21 cellular contexts compared by ENCODE assay signal in genomic region chr21:43297411-43297981, GRCh38.
DNase-seq lines count a peak whose midpoint lies in the region; ATAC-seq, FAIRE-seq and TF ChIP-seq lines count a peak whose summit lies in the region.
"Had no signal": no experiment of that assay in that cellular context is flagged by ENCODE, and none has a peak within 500 bp of the region (broad histone marks: within the 10 kb centered on the region; RNA-seq: fewer than 3 reads in every experiment).

No MANE protein-coding gene starts in this region.

- WGBS in H1 (ENCODE audit: extremely low coverage in 1 of 2, insufficient coverage in 1 of 2, insufficient read length in 1 of 2, insufficient replicate concordance in 2 of 2, low coverage in 1 of 2, low lambda C conversion rate in 2 of 2, missing lambda C conversion rate in 1 of 2), 2 experiments: 85% methylated on average over 17 of the region's 18 CpGs; no CpG with 5 or more reads in 1 of the 2 experiments

- no peak overlapping the region for H3K27ac Mint-ChIP-seq in stimulated activated naive B cell treated with anti-CD40 and anti-IgM and Interleukin-4, amounts not matched to agents 10 μg/mL and 1 μg/mL and 100 μg/mL, for 72 hours
- H3K27ac Mint-ChIP-seq: HFFc6 had no signal

- no peaks in the 10 kb centered on the region for H3K9me3 ChIP-seq in H1 (ENCODE audit: insufficient read depth in 2 of 2, low read depth in 1 of 2, low read length in 1 of 2)
- no peaks in the 10 kb centered on the region for H3K9me3 ChIP-seq in lower lobe of right lung

- peaks cover 0 to 1% of the 10 kb centered on the region in 2 experiments for H4K20me1 ChIP-seq in H1 (replicated peaks in 1 of 2; ENCODE audit: control insufficient read depth in 1 of 2, insufficient read depth in 2 of 2, low read length in 2 of 2)

- H3K27me3 ChIP-seq in H1 (replicated peaks in 1 of 4; ENCODE audit: control insufficient read depth in 3 of 4, extremely low read depth in 1 of 4, insufficient read depth in 3 of 4, low read length in 3 of 4) (no peaks in the 10 kb centered on the region), lower lobe of right lung (ENCODE audit: low read depth) (no peaks in the 10 kb centered on the region)
- H3K27me3 ChIP-seq: SJCRH30 had no signal

- H3K23me2 ChIP-seq in H1 (ENCODE audit: low read depth, low read length): no peaks in the 10 kb centered on the region

- H3K4me3 ChIP-seq in H1 (ENCODE audit: extremely low read depth in 1 of 4, insufficient read depth in 2 of 4, low read depth in 3 of 4, low read length in 4 of 4): no peak overlapping the region
- H3K4me3 ChIP-seq in lower lobe of right lung: no peak overlapping the region
- H3K4me3 ChIP-seq: SJCRH30 had no signal

- no peak overlapping the region for H2BK20ac ChIP-seq in H1 (ENCODE audit: low read length)

- no peak for TF ChIP-seq POLR2A in H1 (IDR thresholded peaks at IDR 0.05; ENCODE audit: control extremely low read depth in 1 of 2, low read depth in 2 of 2, low read length in 2 of 2)

- H3K4me1 ChIP-seq in H1 (replicated peaks in 1 of 4; ENCODE audit: control insufficient read depth in 3 of 4, insufficient read depth in 4 of 4, low read length in 3 of 4): peaks cover 0 to 3% (median 1%) of the 10 kb centered on the region in 4 experiments; a peak in 2 of 7 replicates
- H3K4me1 ChIP-seq in lower lobe of right lung: peaks cover 6% of the 10 kb centered on the region

- H2AFZ ChIP-seq in H1 (ENCODE audit: low read length): no peak overlapping the region

- H3K4me2 ChIP-seq in H1 (ENCODE audit: insufficient read depth in 1 of 2, low read depth in 2 of 2, low read length in 2 of 2): no peak overlapping the region

- H3K4ac ChIP-seq in H1 (replicated peaks; ENCODE audit: insufficient read length, low read depth, low read length): no peak overlapping the region

- no peak overlapping the region for H3K14ac ChIP-seq in H1 (ENCODE audit: insufficient read length)

- peaks cover 36 to 45% of the 10 kb centered on the region in 2 donors for H3K27me3 Mint-ChIP-seq in stimulated activated naive B cell treated with anti-CD40 and anti-IgM and Interleukin-4, amounts not matched to agents 10 μg/mL and 1 μg/mL and 100 μg/mL, for 72 hours

- no peak overlapping the region; a peak in 1 of 7 replicates for H3K9ac ChIP-seq in H1 (replicated peaks in 1 of 4; ENCODE audit: extremely low read depth in 1 of 4, low read depth in 3 of 4, low read length in 3 of 4)

- peaks cover 34 to 38% of the 10 kb centered on the region in 2 donors for H3K4me1 Mint-ChIP-seq in stimulated activated naive B cell treated with anti-CD40 and anti-IgM and Interleukin-4, amounts not matched to agents 10 μg/mL and 1 μg/mL and 100 μg/mL, for 72 hours

- H3K79me2 ChIP-seq in H1 (ENCODE audit: control insufficient read depth in 1 of 2, insufficient read depth in 2 of 2, low read length in 2 of 2): no peaks in the 10 kb centered on the region

- CTCF ChIA-PET in H1 (lab: Charles Lee; ENCODE audit: partially characterized antibody): interaction anchor here (1.4 kb wide), 1 partner anchor 19 kb away, joined by 3 read pairs; no protein-coding TSS in a partner anchor

- peaks cover 0 to 2% of the 10 kb centered on the region in 2 donors for H3K36me3 Mint-ChIP-seq in stimulated activated naive B cell treated with anti-CD40 and anti-IgM and Interleukin-4, amounts not matched to agents 10 μg/mL and 1 μg/mL and 100 μg/mL, for 72 hours

- no peak for TF ChIP-seq RAD21 in H1 (IDR thresholded peaks at IDR 0.05 in 1 of 2, conservative IDR thresholded peaks at IDR 0.05 in 1 of 2; ENCODE audit: low read depth in 2 of 2, low read length in 2 of 2)

- intact Hi-C loops in left cardiac atrium (cut with DNase I): no loop called here
- intact Hi-C loops in left ventricle myocardium superior (cut with micrococcal nuclease): no loop called here
- intact Hi-C loops in lower lobe of right lung (cut with DNase I): no loop called here

- H4K91ac ChIP-seq in H1 (replicated peaks; ENCODE audit: insufficient read length, low read length): peak overlapping the region; percentile 40

- no peak overlapping the region for H3K4me3 Mint-ChIP-seq in stimulated activated naive B cell treated with anti-CD40 and anti-IgM and Interleukin-4, amounts not matched to agents 10 μg/mL and 1 μg/mL and 100 μg/mL, for 72 hours
- H3K4me3 Mint-ChIP-seq: HFFc6 had no signal

- H3K56ac ChIP-seq in H1 (replicated peaks; ENCODE audit: insufficient read length, low read depth, low read length): no peak overlapping the region

- no peak for FAIRE-seq in H1 (lab: Jason Lieb, UNC)
- FAIRE-seq: A204.1, D721Med, H54 had no signal

- ATAC-seq in left cardiac atrium (no peak), left ventricle myocardium superior (no peak), lower lobe of right lung (no peak)
- peak; percentile 46 to 72 for ATAC-seq in stimulated activated naive B cell treated with anti-CD40 and anti-IgM and Interleukin-4, amounts not matched to agents 10 μg/mL and 1 μg/mL and 100 μg/mL, for 72 hours (replicated peaks)

- no peak for TF ChIP-seq CTCF in H1 (IDR thresholded peaks at IDR 0.05; ENCODE audit: control extremely low read depth in 1 of 3, insufficient read depth in 1 of 3, low read depth in 1 of 3, low read length in 3 of 3)
- no peak for TF ChIP-seq CTCF in lower lobe of right lung (IDR thresholded peaks at IDR 0.05)

- no peak overlapping the region for H3K18ac ChIP-seq in H1 (ENCODE audit: extremely low read depth, low read length)

- no peak overlapping the region for H2BK12ac ChIP-seq in H1 (ENCODE audit: low read depth, low read length)

- H2BK120ac ChIP-seq in H1 (replicated peaks; ENCODE audit: low read depth, low read length): no peak overlapping the region

- H2AK5ac ChIP-seq in H1 (ENCODE audit: low read depth, low read length): no peak overlapping the region

- POLR2A ChIA-PET in H1 (lab: Charles Lee; ENCODE audit: partially characterized antibody): no interaction called here

- H3K27ac ChIP-seq in H1 (ENCODE audit: low read depth, low read length): no peak overlapping the region
- H3K27ac ChIP-seq in lower lobe of right lung: no peak overlapping the region
- H3K27ac ChIP-seq: C4-2B, SJCRH30 had no signal

- H3K9me3 Mint-ChIP-seq in stimulated activated naive B cell treated with anti-CD40 and anti-IgM and Interleukin-4, amounts not matched to agents 10 μg/mL and 1 μg/mL and 100 μg/mL, for 72 hours: no peaks in the 10 kb centered on the region

- DNase-seq in left cardiac atrium (peak; percentile 17), left ventricle myocardium superior (no peak), H1 (ENCODE audit: low read depth in 1 of 2, low spot score in 2 of 2) (no peak), lower lobe of right lung (peak; percentile 30), Ammon's horn (ENCODE audit: low spot score) (no peak), NCI-H2107 (lab: John Stamatoyannopoulos, UW) (no peak)
- peak; percentile 23 for DNase-seq in stimulated activated naive B cell treated with anti-CD40 and anti-IgM and Interleukin-4, amounts not matched to agents 10 μg/mL and 1 μg/mL and 100 μg/mL, for 72 hours
- DNase-seq in activated CD4-positive, alpha-beta T cell treated with anti-CD3 and anti-CD28 coated beads, Interleukin-2, amount 50 U/mL, for 4 hours: no peak
- DNase-seq: DMS79; HFFc6; IMR-90; NCI-H1436; NCI-H2029; NCI-H2171 treated with DMSO at 0.1 percent for 48 hours; NCI-H748 treated with DMSO at 0.1 percent for 48 hours; NK-92 treated with Interleukin-12 subunit alpha and Interleukin-12 subunit beta, amount 100 ng/mL, for 24 hours; SJCRH30 had no signal

- no peaks in the 10 kb centered on the region for H3K79me1 ChIP-seq in H1 (ENCODE audit: low read depth, low read length)

- H2BK15ac ChIP-seq in H1 (ENCODE audit: low read length): no peak overlapping the region

- H3K36me3 ChIP-seq in H1 (ENCODE audit: control insufficient read depth in 2 of 4, insufficient read depth in 4 of 4, low read length in 3 of 4) (no peaks in the 10 kb centered on the region), lower lobe of right lung (no peaks in the 10 kb centered on the region)
- H3K36me3 ChIP-seq: SJCRH30 had no signal

- no peak overlapping the region for H4K5ac ChIP-seq in H1 (ENCODE audit: insufficient read length, low read depth, low read length)

- no peak overlapping the region; the same call in 1 of the 2 replicates for H2BK5ac ChIP-seq in H1 (ENCODE audit: low read depth, low read length)

- no peak overlapping the region for H3K23ac ChIP-seq in H1 (ENCODE audit: insufficient read length)

- TF ChIP-seq EP300 in H1 (IDR thresholded peaks at IDR 0.05; ENCODE audit: borderline replicate concordance in 1 of 2, low read depth in 2 of 2, low read length in 2 of 2): no peak

- H4K8ac ChIP-seq in H1 (ENCODE audit: extremely low read depth, insufficient read depth, low read length): no peak overlapping the region; the same call in 1 of the 2 replicates

TF ChIP-seq in H1, 55 proteins besides CTCF, POLR2A, EP300 and RAD21:
- TF ChIP-seq RBBP5 (IDR thresholded peaks at IDR 0.05; ENCODE audit: borderline replicate concordance, low read depth, low read length) (no peak), CTBP2 (IDR thresholded peaks at IDR 0.05; ENCODE audit: borderline replicate concordance, insufficient read depth, insufficient read length, low read length) (no peak), JUND (IDR thresholded peaks at IDR 0.05; ENCODE audit: low read length) (no peak), RFX5 (IDR thresholded peaks at IDR 0.05; ENCODE audit: borderline replicate concordance, low read depth, low read length) (no peak), CBX5 (IDR thresholded peaks at IDR 0.05; ENCODE audit: low read depth, low read length) (no peak), KDM5A (IDR thresholded peaks at IDR 0.05; ENCODE audit: low read length) (no peak), SIX5 (IDR thresholded peaks at IDR 0.05; ENCODE audit: low read depth, low read length) (no peak), GTF2F1 (IDR thresholded peaks at IDR 0.05; ENCODE audit: borderline replicate concordance, low read depth, low read length) (no peak), HDAC6 (IDR thresholded peaks at IDR 0.05; ENCODE audit: low read depth, low read length) (no peak), BRCA1 (IDR thresholded peaks at IDR 0.05; ENCODE audit: low read depth, low read length) (no peak), ATF3 (IDR thresholded peaks at IDR 0.05; ENCODE audit: insufficient read depth, low read depth, low read length) (no peak), SP2 (IDR thresholded peaks at IDR 0.05; ENCODE audit: low read length) (no peak)
TF ChIP-seq in H1: peak in this region for 0.

Comparison
In these comparisons a context has a peak if more than half of its experiments do, and no peak if none do; other contexts are left out.
1. DNase-seq: peak in left cardiac atrium (single experiment), lower lobe of right lung (single experiment) and stimulated activated naive B cell treated with anti-CD40 and anti-IgM and Interleukin-4, amounts not matched to agents 10 μg/mL and 1 μg/mL and 100 μg/mL, for 72 hours (single experiment); none in left ventricle myocardium superior (single experiment), H1 (0 of 2), Ammon's horn (single experiment), NCI-H2107 (single experiment) and activated CD4-positive, alpha-beta T cell treated with anti-CD3 and anti-CD28 coated beads, Interleukin-2, amount 50 U/mL, for 4 hours (0 of 2).
2. ATAC-seq: peak in stimulated activated naive B cell treated with anti-CD40 and anti-IgM and Interleukin-4, amounts not matched to agents 10 μg/mL and 1 μg/mL and 100 μg/mL, for 72 hours (2 of 2); none in left cardiac atrium (0 of 2), left ventricle myocardium superior (single experiment) and lower lobe of right lung (0 of 2).